Comparison of ENCODE assay signal across 35 cellular contexts in the genomic region with DNA sequence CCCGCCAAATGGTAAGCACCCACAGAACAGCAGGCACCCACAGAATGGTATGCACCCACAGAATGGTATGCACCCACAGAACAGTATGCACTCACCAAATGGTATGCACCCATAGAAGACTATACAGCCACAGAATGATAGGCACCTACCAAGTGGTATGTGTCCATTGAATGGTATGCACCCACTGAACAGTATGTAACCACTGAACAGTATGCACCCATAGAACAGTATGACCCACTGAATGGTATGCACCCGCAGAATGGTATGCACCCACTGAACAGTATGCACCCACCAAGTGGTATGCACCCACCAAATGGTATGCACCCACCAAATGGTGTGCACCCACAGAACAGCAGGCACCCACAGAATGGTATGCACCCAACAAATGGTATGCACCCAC.
"Had no signal": no experiment of that assay in that cellular context is flagged by ENCODE, and none has a peak within 500 bp of the region (broad histone marks: within the 10 kb centered on the region; RNA-seq: fewer than 3 reads in every experiment).

No MANE protein-coding gene starts in this region.

- H3K36me3 Mint-ChIP-seq: activated CD4-positive, alpha-beta memory T cell treated with anti-CD3 and anti-CD28 coated beads for 36 hours; activated naive CD4-positive, alpha-beta T cell treated with anti-CD3 and anti-CD28 coated beads, Interleukin-2, amount 50 U/mL, for 72 hours; activated naive CD8-positive, alpha-beta T cell treated with anti-CD3 and anti-CD28 coated beads for 36 hours had no signal

- H3K4me1 ChIP-seq: adrenal gland, ascending aorta had no signal

- H3K4me3 Mint-ChIP-seq: activated B cell treated with CpG ODN at 0.5 μM for 24 hours; activated CD4-positive, alpha-beta memory T cell treated with anti-CD3 and anti-CD28 coated beads for 36 hours; activated CD4-positive, alpha-beta T cell treated with anti-CD3 and anti-CD28 coated beads, Interleukin-2, amount 10 ng/mL, durations not matched to agents 24 days and 14 days; activated CD8-positive, alpha-beta T cell treated with anti-CD3 and anti-CD28 coated beads for 36 hours; activated naive CD4-positive, alpha-beta T cell treated with anti-CD3 and anti-CD28 coated beads for 36 hours; activated naive CD8-positive, alpha-beta T cell treated with anti-CD3 and anti-CD28 coated beads for 36 hours; activated T-cell treated with anti-CD3 and anti-CD28 coated beads, Interleukin-2, amount 50 U/mL, for 4 hours; activated T-cell treated with anti-CD3 and anti-CD28 coated beads, Interleukin-2, amount 50 U/mL, for 72 hours; activated T-helper 1 cell treated with anti-CD3 and anti-CD28 coated beads, Interleukin-12 subunit alpha, Interleukin-12 subunit beta, Interleukin-2, Interleukin-4 antibody, amounts not matched to agents 30 ng/mL and 10 ng/mL and 1 ng/mL, durations not matched to agents 14 hours and 24 hours and 36 hours; activated T-helper 17 cell treated with anti-CD3 and anti-CD28 coated beads, Interleukin-2, amount 50 U/mL, for 72 hours; brain; central memory CD8-positive, alpha-beta T cell; T-helper 1 cell treated with Interleukin-12 subunit alpha and Interleukin-12 subunit beta and Interleukin-4 antibody, amounts not matched to agents 30 μg/mL and 1 μg/mL, for 36 hours; T-helper 2 cell treated with Interferon-gamma antibody and Interleukin-4, amounts not matched to agents 5 μg/mL and 100 μg/mL, for 36 hours had no signal

- ATAC-seq: activated CD8-positive, alpha-beta T cell treated with anti-CD3 and anti-CD28 coated beads for 36 hours; activated naive CD4-positive, alpha-beta T cell treated with anti-CD3 and anti-CD28 coated beads, Interleukin-2, amount 50 U/mL, for 72 hours; activated T-cell treated with anti-CD3 and anti-CD28 coated beads, Interleukin-2, amount 50 U/mL, for 4 hours; activated T-cell treated with anti-CD3 and anti-CD28 coated beads, Interleukin-2, amount 50 U/mL, for 72 hours; activated T-helper 17 cell treated with anti-CD3 and anti-CD28 coated beads, Interleukin-2, amount 50 U/mL, for 72 hours had no signal

- H3K4me3 ChIP-seq: adrenal gland, ascending aorta, cardiac muscle cell had no signal

- H3K27ac Mint-ChIP-seq: activated B cell treated with CpG ODN at 0.5 μM for 24 hours; activated CD4-positive, alpha-beta memory T cell treated with anti-CD3 and anti-CD28 coated beads for 36 hours; activated CD4-positive, alpha-beta T cell treated with anti-CD3 and anti-CD28 coated beads, Interleukin-2, amount 10 ng/mL, durations not matched to agents 24 days and 14 days; activated CD8-positive, alpha-beta T cell treated with anti-CD3 and anti-CD28 coated beads for 36 hours; activated naive CD4-positive, alpha-beta T cell treated with anti-CD3 and anti-CD28 coated beads for 36 hours; activated naive CD4-positive, alpha-beta T cell treated with anti-CD3 and anti-CD28 coated beads, Interleukin-2, amount 50 U/mL, for 72 hours; activated naive CD8-positive, alpha-beta T cell treated with anti-CD3 and anti-CD28 coated beads for 36 hours; activated T-cell treated with anti-CD3 and anti-CD28 coated beads, Interleukin-2, amount 50 U/mL, for 72 hours; activated T-helper 1 cell treated with anti-CD3 and anti-CD28 coated beads, Interleukin-12 subunit alpha, Interleukin-12 subunit beta, Interleukin-2, Interleukin-4 antibody, amounts not matched to agents 30 ng/mL and 10 ng/mL and 1 ng/mL, durations not matched to agents 14 hours and 24 hours and 36 hours; activated T-helper 17 cell treated with anti-CD3 and anti-CD28 coated beads, Interleukin-2, amount 50 U/mL, for 72 hours; brain; T-helper 1 cell treated with Interleukin-12 subunit alpha and Interleukin-12 subunit beta and Interleukin-4 antibody, amounts not matched to agents 30 μg/mL and 1 μg/mL, for 36 hours; T-helper 2 cell treated with Interferon-gamma antibody and Interleukin-4, amounts not matched to agents 5 μg/mL and 100 μg/mL, for 36 hours had no signal

- H3K9me3 Mint-ChIP-seq: activated B cell treated with CpG ODN at 0.5 μM for 24 hours; activated CD4-positive, alpha-beta memory T cell treated with anti-CD3 and anti-CD28 coated beads for 36 hours; activated CD4-positive, alpha-beta T cell treated with anti-CD3 and anti-CD28 coated beads, Interleukin-2, amount 10 ng/mL, durations not matched to agents 24 days and 14 days; activated CD8-positive, alpha-beta T cell treated with anti-CD3 and anti-CD28 coated beads for 36 hours; activated naive CD4-positive, alpha-beta T cell treated with anti-CD3 and anti-CD28 coated beads for 36 hours; activated naive CD4-positive, alpha-beta T cell treated with anti-CD3 and anti-CD28 coated beads, Interleukin-2, amount 50 U/mL, for 72 hours; activated naive CD8-positive, alpha-beta T cell treated with anti-CD3 and anti-CD28 coated beads for 36 hours; activated T-cell treated with anti-CD3 and anti-CD28 coated beads, Interleukin-2, amount 50 U/mL, for 4 hours; activated T-helper 1 cell treated with anti-CD3 and anti-CD28 coated beads, Interleukin-12 subunit alpha, Interleukin-12 subunit beta, Interleukin-2, Interleukin-4 antibody, amounts not matched to agents 30 ng/mL and 10 ng/mL and 1 ng/mL, durations not matched to agents 14 hours and 24 hours and 36 hours; activated T-helper 17 cell treated with anti-CD3 and anti-CD28 coated beads, Interleukin-2, amount 50 U/mL, for 72 hours; brain; central memory CD8-positive, alpha-beta T cell; T-helper 1 cell treated with Interleukin-12 subunit alpha and Interleukin-12 subunit beta and Interleukin-4 antibody, amounts not matched to agents 30 μg/mL and 1 μg/mL, for 36 hours; T-helper 2 cell treated with Interferon-gamma antibody and Interleukin-4, amounts not matched to agents 5 μg/mL and 100 μg/mL, for 36 hours had no signal

- H3K27me3 ChIP-seq: adrenal gland, ascending aorta, cardiac muscle cell had no signal

- H3K27me3 Mint-ChIP-seq: activated B cell treated with CpG ODN at 0.5 μM for 24 hours; activated CD4-positive, alpha-beta T cell treated with anti-CD3 and anti-CD28 coated beads, Interleukin-2, amount 10 ng/mL, durations not matched to agents 24 days and 14 days had no signal

- H3K9me3 ChIP-seq: adrenal gland, ascending aorta had no signal

- DNase-seq: activated B cell treated with CpG ODN at 0.5 μM for 24 hours; activated CD4-positive, alpha-beta memory T cell treated with anti-CD3 and anti-CD28 coated beads for 36 hours; activated CD4-positive, alpha-beta T cell treated with anti-CD3 and anti-CD28 coated beads for 4 hours; activated CD4-positive, alpha-beta T cell treated with anti-CD3 and anti-CD28 coated beads, Interleukin-2, amount 10 ng/mL, durations not matched to agents 24 days and 14 days; activated CD4-positive, alpha-beta T cell treated with anti-CD3 and anti-CD28 coated beads, Interleukin-2, amount 50 U/mL, for 1 hour; activated CD4-positive, alpha-beta T cell treated with anti-CD3 and anti-CD28 coated beads, Interleukin-2, amount 50 U/mL, for 4 hours; activated CD4-positive, CD25-positive, alpha-beta regulatory T cell treated with anti-CD3 and anti-CD28 coated beads, Interleukin-2, amount 50 U/mL, for 72 hours; activated CD8-positive, alpha-beta memory T cell treated with anti-CD3 and anti-CD28 coated beads, Interleukin-2, amount 50 U/mL, for 4 hours; activated CD8-positive, alpha-beta T cell treated with anti-CD3 and anti-CD28 coated beads for 36 hours; activated effector memory CD4-positive, alpha-beta T cell treated with anti-CD3 and anti-CD28 coated beads, Interleukin-2, amount 50 U/mL, for 16 hours; activated gamma-delta T cell treated with Interleukin-2 at 50 U/mL for 16 hours; activated naive CD4-positive, alpha-beta T cell; activated naive CD4-positive, alpha-beta T cell treated with anti-CD3 and anti-CD28 coated beads for 36 hours; activated naive CD4-positive, alpha-beta T cell treated with anti-CD3 and anti-CD28 coated beads, Interleukin-2, amount 50 U/mL, for 16 hours; activated naive CD8-positive, alpha-beta T cell treated with anti-CD3 and anti-CD28 coated beads for 36 hours; activated T-cell treated with anti-CD3 and anti-CD28 coated beads for 4 hours; activated T-cell treated with anti-CD3 and anti-CD28 coated beads, Interleukin-2, amount 50 U/mL, for 1 hour; activated T-cell treated with anti-CD3 and anti-CD28 coated beads, Interleukin-2, amount 50 U/mL, for 4 hours; activated T-cell treated with anti-CD3 and anti-CD28 coated beads, Interleukin-2, amount 50 U/mL, for 72 hours; adrenal gland; amniotic stem cell; caudate nucleus; T-helper 1 cell; T-helper 2 cell; T-helper 9 cell had no signal

- H3K4me1 Mint-ChIP-seq: activated B cell treated with CpG ODN at 0.5 μM for 24 hours; activated CD4-positive, alpha-beta T cell treated with anti-CD3 and anti-CD28 coated beads, Interleukin-2, amount 10 ng/mL, durations not matched to agents 24 days and 14 days; activated naive CD8-positive, alpha-beta T cell treated with anti-CD3 and anti-CD28 coated beads for 36 hours; activated T-helper 17 cell treated with anti-CD3 and anti-CD28 coated beads, Interleukin-2, amount 50 U/mL, for 72 hours; central memory CD8-positive, alpha-beta T cell had no signal

- H3K27ac ChIP-seq: adrenal gland, ascending aorta, cardiac muscle cell, VCaP had no signal

- H3K36me3 ChIP-seq: adrenal gland, cardiac muscle cell had no signal
